ENCODE assay signal across 15 cellular contexts in the genomic region with DNA sequence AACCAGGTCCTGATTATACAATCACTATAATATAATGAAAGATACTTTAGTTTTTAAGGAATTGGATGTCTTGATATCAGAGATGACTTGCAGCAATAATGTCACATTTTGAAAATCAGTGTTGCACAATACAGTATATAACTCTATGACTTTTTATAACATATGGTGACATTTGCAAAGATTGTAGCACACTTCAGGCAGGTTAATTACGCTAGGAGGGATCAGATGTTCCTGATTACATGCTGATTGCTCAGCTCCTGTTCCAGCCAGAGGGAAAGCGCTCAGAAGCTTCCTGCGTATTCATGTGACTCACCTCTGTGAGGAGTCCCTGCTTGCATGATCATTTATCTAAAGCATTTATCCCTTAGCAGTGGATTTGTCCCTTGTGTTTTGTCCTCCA.
"Had no signal": no experiment of that assay in that cellular context is flagged by ENCODE, and none has a peak within 500 bp of the region (broad histone marks: within the 10 kb centered on the region; RNA-seq: fewer than 3 reads in every experiment).

No MANE protein-coding gene starts in this region.

- DNase-seq: activated CD4-positive, CD25-positive, alpha-beta regulatory T cell; activated naive CD4-positive, alpha-beta T cell treated with anti-CD3 and anti-CD28 coated beads, Interleukin-2, amount 50 U/mL, for 16 hours; central memory CD4-positive, alpha-beta T cell; effector memory CD4-positive, alpha-beta T cell; hypothalamus; lower lobe of right lung; naive thymus-derived CD8-positive, alpha-beta T cell; right cardiac atrium; spleen; stimulated activated CD4-positive, alpha-beta T cell treated with anti-CD3 and anti-CD28 coated beads, Interleukin-1b, Interleukin-23, amount 100 ng/mL, for 48 hours; T-helper 2 cell had no signal

- H3K4me1 ChIP-seq: adrenal gland, lower lobe of right lung, spleen, tibial nerve had no signal

- H3K27me3 ChIP-seq: adrenal gland, spleen, tibial nerve had no signal

- H3K9me3 ChIP-seq: adrenal gland, lower lobe of right lung, spleen, tibial nerve had no signal

- H3K36me3 ChIP-seq: adrenal gland, lower lobe of right lung, spleen, tibial nerve had no signal

- H3K27ac ChIP-seq: adrenal gland, coronary artery, lower lobe of right lung, spleen, tibial nerve had no signal

- ATAC-seq: lower lobe of right lung; naive thymus-derived CD8-positive, alpha-beta T cell; right cardiac atrium; stimulated activated memory B cell treated with anti-CD40 and anti-IgM and Interleukin-4, amounts not matched to agents 10 μg/mL and 1 μg/mL and 100 μg/mL, for 72 hours had no signal

- H3K4me3 ChIP-seq: adrenal gland, coronary artery, lower lobe of right lung, spleen, tibial nerve had no signal
